Comparison of ENCODE assay signal across 30 cellular contexts in the genomic region with DNA sequence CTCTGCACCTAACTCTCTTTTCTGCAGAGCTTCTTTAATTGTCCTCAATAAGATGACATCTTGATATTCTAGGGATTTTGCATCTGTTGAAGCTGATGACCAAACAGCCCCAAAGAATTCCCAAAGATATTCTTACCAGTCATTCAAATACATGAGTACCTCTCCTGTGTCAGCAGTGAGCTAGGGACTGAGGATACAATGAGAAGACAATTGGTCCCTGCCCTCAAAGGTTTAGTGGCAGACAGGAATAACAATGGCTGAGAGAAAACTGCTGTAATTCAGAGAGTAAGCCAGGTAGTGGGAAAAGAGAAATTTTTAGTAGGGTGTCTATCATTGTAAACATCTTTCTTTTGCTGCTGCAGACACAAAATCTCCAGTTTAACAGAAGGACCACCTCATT. TPM values are rescaled to one million over a fixed set of nuclear protein-coding genes. Genes with fewer than 3 reads are reported as not detected.
"Had no signal": no experiment of that assay in that cellular context is flagged by ENCODE, and none has a peak within 500 bp of the region (broad histone marks: within the 10 kb centered on the region; RNA-seq: fewer than 3 reads in every experiment).

No MANE protein-coding gene starts in this region.

- DNase-seq: colonic mucosa; cortex of kidney; effector CD8-positive, alpha-beta T cell; effector memory CD8-positive, alpha-beta T cell; endodermal cell; erythroblast; esophagus squamous epithelium; foreskin fibroblast; foreskin melanocyte; gastrocnemius medialis; glutamatergic neuron; head of caudate nucleus; heart right ventricle; hippocampal formation; left cardiac atrium; left lung; left ventricle myocardium superior; lower lobe of right lung; mesenchymal stem cell; midbrain; naive thymus-derived CD4-positive, alpha-beta T cell had no signal

- H3K4me1 ChIP-seq: colonic mucosa, gastrocnemius medialis had no signal

- FAIRE-seq: endometrium, islet of Langerhans, keratinocyte had no signal

- H3K27ac ChIP-seq: colonic mucosa, epithelial cell of prostate, esophagus squamous epithelium, gastrocnemius medialis, heart right ventricle, left lung, lower lobe of right lung had no signal

- H3K27ac Mint-ChIP-seq: dendritic cell treated with granulocyte-macrophage colony-stimulating factor and Interleukin-4, amounts not matched to agents 40 ng/mL and 50 ng/mL, for 4 days; effector memory CD8-positive, alpha-beta T cell; endodermal cell; naive thymus-derived CD4-positive, alpha-beta T cell had no signal

- H3K36me3 ChIP-seq: colonic mucosa, esophagus squamous epithelium, gastrocnemius medialis, heart right ventricle, left lung, lower lobe of right lung had no signal

- H3K4me3 ChIP-seq: colonic mucosa, esophagus squamous epithelium, gastrocnemius medialis, heart right ventricle, left lung, lower lobe of right lung had no signal

- H3K9me3 Mint-ChIP-seq: dendritic cell treated with granulocyte-macrophage colony-stimulating factor and Interleukin-4, amounts not matched to agents 40 ng/mL and 50 ng/mL, for 4 days; effector memory CD8-positive, alpha-beta T cell; endodermal cell; naive thymus-derived CD4-positive, alpha-beta T cell had no signal

- ATAC-seq: effector memory CD8-positive, alpha-beta T cell; esophagus mucosa; gastrocnemius medialis; heart right ventricle; left cardiac atrium; left lung; left ventricle myocardium superior; lower lobe of right lung; naive thymus-derived CD4-positive, alpha-beta T cell had no signal

- H3K9me3 ChIP-seq: colonic mucosa, esophagus squamous epithelium, gastrocnemius medialis, heart right ventricle, left lung, lower lobe of right lung had no signal

- H3K4me3 Mint-ChIP-seq: dendritic cell treated with granulocyte-macrophage colony-stimulating factor and Interleukin-4, amounts not matched to agents 40 ng/mL and 50 ng/mL, for 4 days; effector memory CD8-positive, alpha-beta T cell; endodermal cell; naive thymus-derived CD4-positive, alpha-beta T cell had no signal

RNA-seq across cellular contexts. Expression of a gene that starts 5.9 kb away (rescaled TPM):
- total RNA-seq: dermis microvascular lymphatic vessel endothelial cell, glomerular endothelial cell, lung microvascular endothelial cell had no signal

RNA-seq across cellular contexts. Expression of a gene that starts 45.5 kb away (rescaled TPM):
- total RNA-seq: dermis microvascular lymphatic vessel endothelial cell, glomerular endothelial cell, lung microvascular endothelial cell had no signal
